Comparison of ENCODE assay signal across 10 cellular contexts in the genomic region with DNA sequence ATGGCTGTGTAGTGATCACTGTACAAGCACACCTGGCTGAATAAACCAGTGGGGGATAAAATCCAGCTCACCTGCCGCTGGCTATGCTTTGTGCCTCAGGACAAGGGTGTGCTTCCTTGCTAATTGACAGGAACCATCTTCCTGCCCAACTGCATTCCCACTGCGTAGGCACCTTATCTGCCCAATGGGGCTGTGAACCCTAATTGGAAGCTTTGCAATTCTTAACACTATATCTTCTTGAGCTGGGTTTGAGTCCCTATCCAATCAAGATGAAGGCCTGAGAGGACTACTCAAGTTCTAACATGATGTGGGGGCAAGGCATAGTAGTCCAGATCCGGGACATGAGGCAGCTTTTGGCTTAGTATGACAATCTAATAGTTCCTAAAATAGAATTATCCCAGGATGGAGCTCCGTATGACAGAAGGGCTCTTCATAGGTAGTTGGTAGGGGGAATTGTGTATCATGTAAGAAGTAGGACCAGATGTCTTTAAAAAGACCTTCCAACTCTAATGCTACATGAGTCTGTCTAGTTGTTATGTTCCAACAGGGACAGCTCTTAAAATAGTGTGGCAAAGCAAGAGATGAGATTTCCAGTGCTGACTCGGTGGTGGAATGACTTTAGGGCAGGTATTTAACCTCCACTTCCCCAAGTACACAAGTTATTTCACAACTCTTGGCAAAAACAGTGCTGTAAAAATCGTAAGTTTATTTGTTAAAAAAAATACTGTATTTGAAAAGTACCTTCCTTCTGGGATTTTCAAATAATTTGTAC. TPM values are rescaled to one million over a fixed set of nuclear protein-coding genes. Genes with fewer than 3 reads are reported as not detected.
A peak's percentile ranks its signal among the peaks of the same experiment; 100 is the strongest.
DNase-seq lines count a peak whose midpoint lies in the region; ATAC-seq and TF ChIP-seq lines count a peak whose summit lies in the region.
"Had no signal": no experiment of that assay in that cellular context is flagged by ENCODE, and none has a peak within 500 bp of the region (broad histone marks: within the 10 kb centered on the region; RNA-seq: fewer than 3 reads in every experiment).

No MANE protein-coding gene starts in this region.

- TF ChIP-seq POLR2A in uterus (IDR thresholded peaks at IDR 0.05): no peak

- H3K27ac Mint-ChIP-seq in endothelial cell (ENCODE audit: unreplicated experiment): no peak overlapping the region

- H3K9me2 ChIP-seq in hepatocyte (replicated peaks; ENCODE audit: insufficient read depth): no peaks in the 10 kb centered on the region

- peak overlapping the region; percentile 78 for H3K4me2 ChIP-seq in hepatocyte

- no peaks in the 10 kb centered on the region for H3K9me3 Mint-ChIP-seq in endothelial cell (ENCODE audit: unreplicated experiment)

- WGBS in heart right ventricle, 2 donors: 45 to 46% methylated on average over 6 of the region's 6 CpGs
- WGBS in hepatocyte (ENCODE audit: low lambda C conversion rate, missing lambda C conversion rate): 77% methylated on average over 6 of the region's 6 CpGs

- H3K4me3 Mint-ChIP-seq in endothelial cell (ENCODE audit: unreplicated experiment): no peak overlapping the region

- H3K4me1 ChIP-seq in heart right ventricle (peaks cover 6 to 79% (median 58%) of the 10 kb centered on the region in 9 donors), hepatocyte (ENCODE audit: insufficient read depth) (peaks cover 33% of the 10 kb centered on the region), uterus (peaks cover 6 to 22% of the 10 kb centered on the region in 2 donors)

- H3K4me3 ChIP-seq in heart right ventricle (peak overlapping the region in 4 of 10 donors; percentile 3 to 77 (median 44)), hepatocyte (no peak overlapping the region), uterus (no peak overlapping the region)

- H3K36me3 ChIP-seq in heart right ventricle (peaks cover 0 to 50% (median 4%) of the 10 kb centered on the region in 9 donors), hepatocyte (replicated peaks; ENCODE audit: insufficient read depth, low read depth) (no peaks in the 10 kb centered on the region), uterus (no peaks in the 10 kb centered on the region)
- H3K36me3 ChIP-seq: colonic mucosa had no signal

- no peaks in the 10 kb centered on the region for H4K20me1 ChIP-seq in hepatocyte (ENCODE audit: insufficient read depth, poor library complexity, severe bottlenecking)

- intact Hi-C loops in heart right ventricle (cut with DNase I): loop anchor here in 4 of 10 donors (5.0 kb wide), 1 partner anchor 42 kb away; the partner anchor contains the start of gene GGCX (in 4 of the 4)
- intact Hi-C loops in left ventricle myocardium superior (cut with micrococcal nuclease): no loop called here
- intact Hi-C loops in uterus (cut with DNase I; ENCODE audit: low total_unique reads): no loop called here

- H3K4me1 Mint-ChIP-seq in endothelial cell (ENCODE audit: unreplicated experiment): peaks cover 26% of the 10 kb centered on the region

- H3K79me2 ChIP-seq in hepatocyte: peaks cover 37% of the 10 kb centered on the region

- H2AFZ ChIP-seq in hepatocyte: no peak overlapping the region

- peaks cover 15% of the 10 kb centered on the region for H3K27me3 Mint-ChIP-seq in endothelial cell (ENCODE audit: unreplicated experiment)

- H3K9me3 ChIP-seq in heart right ventricle (no peaks in the 10 kb centered on the region), hepatocyte (ENCODE audit: low read depth) (no peaks in the 10 kb centered on the region), uterus (no peaks in the 10 kb centered on the region)
- H3K9me3 ChIP-seq: colonic mucosa, spleen had no signal

- H3K27ac ChIP-seq in heart right ventricle (peak overlapping the region in 9 of 10 donors; percentile 3 to 94 (median 86)), hepatocyte (peak overlapping the region; percentile 73), uterus (peak overlapping the region; percentile 18 to 86)
- H3K27ac ChIP-seq: colonic mucosa had no signal

- no peak for TF ChIP-seq CTCF in heart right ventricle (IDR thresholded peaks at IDR 0.05)
- TF ChIP-seq CTCF in hepatocyte (IDR thresholded peaks at IDR 0.05; ENCODE audit: poor library complexity): no peak
- no peak for TF ChIP-seq CTCF in uterus (IDR thresholded peaks at IDR 0.05)
- no peak for TF ChIP-seq CTCF in endothelial cell (IDR thresholded peaks at IDR 0.05; ENCODE audit: unreplicated experiment)

- peak in 2 of 8 donors; percentile 2 to 10 for ATAC-seq in heart right ventricle
- no peak for ATAC-seq in left ventricle myocardium superior
- ATAC-seq in GM18907 (IDR thresholded peaks at IDR 0.05; ENCODE audit: unreplicated experiment): no peak

- no peaks in the 10 kb centered on the region for H3K27me3 ChIP-seq in heart right ventricle
- H3K27me3 ChIP-seq in hepatocyte: no peaks in the 10 kb centered on the region
- no peaks in the 10 kb centered on the region for H3K27me3 ChIP-seq in uterus
- H3K27me3 ChIP-seq: colonic mucosa, spleen had no signal

- DNase-seq in heart right ventricle (no peak), left ventricle myocardium superior (no peak), hepatocyte (ENCODE audit: low spot score) (no peak), uterus (no peak), endothelial cell (ENCODE audit: low spot score) (no peak)
- DNase-seq: colonic mucosa, NCI-H1694 had no signal

- H3K36me3 Mint-ChIP-seq in endothelial cell (ENCODE audit: low read depth, unreplicated experiment): peaks cover 18% of the 10 kb centered on the region

RNA-seq across cellular contexts. Expression of gene TMEM150A, which starts 2.3 kb away (rescaled TPM):
- total RNA-seq in heart right ventricle (10 to 100 TPM in 5 of 10 donors, 1 to 10 TPM in 5; 7.6 to 13.9 (median 9.6) TPM), left ventricle myocardium superior (14.9 TPM), hepatocyte (20.1 and 25.7 TPM in 2 replicates), uterus (10 to 100 TPM in 1 of 4 donors, 1 to 10 TPM in 2, not detected in 1; 2.6 to 24.1 (median 7.8) TPM), endothelial cell (ENCODE audit: unreplicated experiment) (42.4 TPM)
- polyA plus RNA-seq in heart right ventricle (10 to 100 TPM; 10.1 to 21.1 TPM), hepatocyte (64.6 and 67.9 TPM in 2 replicates)

RNA-seq across cellular contexts. Expression of gene C2orf68, which starts 7.1 kb away (rescaled TPM):
- total RNA-seq in heart right ventricle: 10 to 100 TPM; 25.0 to 39.0 (median 33.7) TPM
- polyA plus RNA-seq in heart right ventricle: 10 to 100 TPM; 14.2 to 47.0 TPM
- 29.2 TPM for total RNA-seq in left ventricle myocardium superior
- 21.6 and 23.1 TPM in 2 replicates for total RNA-seq in hepatocyte
- 28.3 and 28.4 TPM in 2 replicates for polyA plus RNA-seq in hepatocyte
- 10 to 100 TPM; 19.0 to 44.8 (median 28.2) TPM for total RNA-seq in uterus
- 47.5 TPM for total RNA-seq in endothelial cell (ENCODE audit: unreplicated experiment)

RNA-seq across cellular contexts. Expression of gene RNF181, which starts 9.2 kb away (rescaled TPM):
- total RNA-seq in heart right ventricle: 100 to 1,000 TPM in 1 of 10 donors, 10 to 100 TPM in 9; 74.7 to 117 (median 82.2) TPM
- polyA plus RNA-seq in heart right ventricle: 100 to 1,000 TPM; 140 to 282 TPM
- 89.9 TPM for total RNA-seq in left ventricle myocardium superior
- total RNA-seq in hepatocyte: 139 and 159 TPM in 2 replicates
- polyA plus RNA-seq in hepatocyte: 250 and 256 TPM in 2 replicates
- total RNA-seq in uterus: 100 to 1,000 TPM in 2 of 4 donors, 10 to 100 TPM in 2; 53.0 to 362 (median 175) TPM
- 155 TPM for total RNA-seq in endothelial cell (ENCODE audit: unreplicated experiment)

RNA-seq across cellular contexts. Expression of gene USP39, which starts 11.2 kb away (rescaled TPM):
- total RNA-seq in heart right ventricle: 10 to 100 TPM; 24.5 to 35.8 (median 29.3) TPM
- 10 to 100 TPM; 19.9 to 36.5 TPM for polyA plus RNA-seq in heart right ventricle
- 30.0 TPM for total RNA-seq in left ventricle myocardium superior
- total RNA-seq in hepatocyte: 41.7 and 63.9 TPM in 2 replicates
- polyA plus RNA-seq in hepatocyte: 27.5 and 38.5 TPM in 2 replicates
- total RNA-seq in uterus: 100 to 1,000 TPM in 2 of 4 donors, 10 to 100 TPM in 2; 38.6 to 215 (median 106) TPM
- total RNA-seq in endothelial cell (ENCODE audit: unreplicated experiment): 64.0 TPM

RNA-seq across cellular contexts. Expression of gene VAMP5, which starts 20.5 kb away (rescaled TPM):
- total RNA-seq in heart right ventricle (100 to 1,000 TPM in 1 of 10 donors, 10 to 100 TPM in 9; 25.8 to 146 (median 35.5) TPM), left ventricle myocardium superior (54.8 TPM), hepatocyte (2.1 and 2.7 TPM in 2 replicates), uterus (100 to 1,000 TPM in 2 of 4 donors, 10 to 100 TPM in 2; 25.6 to 197 (median 99.5) TPM), endothelial cell (ENCODE audit: unreplicated experiment) (296 TPM)
- polyA plus RNA-seq in heart right ventricle (100 to 1,000 TPM in 1 of 2 donors, 10 to 100 TPM in 1; 79.6 to 131 TPM), hepatocyte (36.1 TPM in 2 replicates)
- total RNA-seq: SK-MEL-5 had no signal
